19 cellular contexts compared by ENCODE assay signal in genomic region chr9:84990416-84990815, GRCh38.
DNase-seq lines count a peak whose midpoint lies in the region; ATAC-seq and TF ChIP-seq lines count a peak whose summit lies in the region.
"Had no signal": no experiment of that assay in that cellular context is flagged by ENCODE, and none has a peak within 500 bp of the region (broad histone marks: within the 10 kb centered on the region; RNA-seq: fewer than 3 reads in every experiment).

No MANE protein-coding gene starts in this region.

- intact Hi-C loops in mammary epithelial cell (cut with micrococcal nuclease), result loop anchor here (2.0 kb wide), 1 partner anchor 20 kb away; no protein-coding TSS in a partner anchor

- no peaks in the 10 kb centered on the region for H3K4me1 ChIP-seq in GM23338 (ENCODE audit: insufficient read depth)
- H3K4me1 ChIP-seq in mammary epithelial cell (ENCODE audit: insufficient read depth, low read length), result peaks cover 27% of the 10 kb centered on the region
- H3K4me1 ChIP-seq: esophagus muscularis mucosa had no signal

- dilution Hi-C loops in mammary epithelial cell (cut with HindIII; ENCODE audit: low sequenced_read_pairs), result no loop called here

- no peaks in the 10 kb centered on the region for H3K9me2 ChIP-seq in GM23338 (ENCODE audit: insufficient read depth)

- H3K36me3 Mint-ChIP-seq in GM23338 (ENCODE audit: low read depth), result no peaks in the 10 kb centered on the region
- no peaks in the 10 kb centered on the region for H3K36me3 Mint-ChIP-seq in activated T-cell treated with anti-CD3 and anti-CD28 coated beads, Interleukin-2, amount 50 U/mL, for 72 hours (ENCODE audit: insufficient read depth in 2 of 2)
- H3K36me3 Mint-ChIP-seq: activated naive CD8-positive, alpha-beta T cell; naive thymus-derived CD4-positive, alpha-beta T cell had no signal

- 2% methylated on average over 6 of the region's 6 CpGs for WGBS in mammary epithelial cell (ENCODE audit: low coverage, missing lambda C conversion rate)

- no peak overlapping the region for H3K27ac ChIP-seq in GM23338 (ENCODE audit: low read depth)
- peak overlapping the region; percentile 90 for H3K27ac ChIP-seq in mammary epithelial cell (ENCODE audit: insufficient read depth, low read depth, low read length)
- H3K27ac ChIP-seq: esophagus muscularis mucosa had no signal

- H3K4me1 Mint-ChIP-seq in GM23338, result no peaks in the 10 kb centered on the region
- H3K4me1 Mint-ChIP-seq in activated T-cell treated with anti-CD3 and anti-CD28 coated beads, Interleukin-2, amount 50 U/mL, for 72 hours (ENCODE audit: low read depth), result no peaks in the 10 kb centered on the region
- H3K4me1 Mint-ChIP-seq: naive thymus-derived CD4-positive, alpha-beta T cell had no signal

- no peak for ATAC-seq in GM23338
- no peak for ATAC-seq in activated T-cell treated with anti-CD3 and anti-CD28 coated beads, Interleukin-2, amount 50 U/mL, for 72 hours (replicated peaks in 1 of 2)
- ATAC-seq: naive thymus-derived CD4-positive, alpha-beta T cell had no signal

- H2AFZ ChIP-seq in GM23338, result 0 out of 2 replicates have a peak overlapping the region, but pooled peaks have one; percentile 38
- H2AFZ ChIP-seq in mammary epithelial cell (ENCODE audit: low read depth, low read length), result peak overlapping the region; percentile 62

- H3K9me3 Mint-ChIP-seq in GM23338, result no peaks in the 10 kb centered on the region
- no peaks in the 10 kb centered on the region for H3K9me3 Mint-ChIP-seq in activated T-cell treated with anti-CD3 and anti-CD28 coated beads, Interleukin-2, amount 50 U/mL, for 72 hours

- no peaks in the 10 kb centered on the region for H3F3A ChIP-seq in GM23338 (replicated peaks; ENCODE audit: low read depth)

- no peaks in the 10 kb centered on the region for H3K9me3 ChIP-seq in mammary epithelial cell (replicated peaks; ENCODE audit: insufficient read depth, low read length)
- H3K9me3 ChIP-seq: esophagus muscularis mucosa had no signal

- peak overlapping the region; percentile 63 for H3K9ac ChIP-seq in mammary epithelial cell (ENCODE audit: insufficient read depth, low read length)

- no peaks in the 10 kb centered on the region for H3K79me2 ChIP-seq in GM23338 (replicated peaks; ENCODE audit: insufficient read depth)
- no peaks in the 10 kb centered on the region for H3K79me2 ChIP-seq in mammary epithelial cell (ENCODE audit: insufficient read depth, low read length)

- DNase-seq in GM23338 (ENCODE audit: low spot score), result no peak
- DNase-seq in mammary epithelial cell, result peak; percentile 98
- DNase-seq in hippocampal formation (lab: John Stamatoyannopoulos, UW), result peak; percentile 30 to 89
- DNase-seq in pons (ENCODE audit: low spot score), result peak; percentile 82
- DNase-seq in AG20443 (ENCODE audit: low spot score), result no peak
- DNase-seq in OCI-M1 (lab: John Stamatoyannopoulos, UW), result no peak
- DNase-seq in activated T-cell treated with anti-CD3 and anti-CD28 coated beads, Interleukin-2, amount 50 U/mL, for 72 hours, result no peak
- no peak for DNase-seq in COLO668 (lab: John Stamatoyannopoulos, UW; ENCODE audit: unreplicated experiment)
- DNase-seq: activated CD4-positive, alpha-beta T cell treated with anti-CD3 and anti-CD28 coated beads for 4 hours; EL; naive thymus-derived CD4-positive, alpha-beta T cell; NCI-H1436 treated with DMSO at 0.1 percent for 48 hours; NCI-H446; SHP77 treated with DMSO at 0.1 percent for 48 hours; stimulated activated CD4-positive, alpha-beta T cell treated with anti-CD3 and anti-CD28 coated beads, Interleukin-4, amount 100 ng/mL, for 1 hour; stimulated activated CD8-positive, alpha-beta memory T cell treated with anti-CD3 and anti-CD28 coated beads, Interleukin-4, amount 100 ng/mL, for 48 hours; trophoblast cell had no signal

- BruUV-seq in mammary epithelial cell (replicated peaks; lab: Mats Ljungman, UMichigan), result no TSS peak

- no peaks in the 10 kb centered on the region for H4K20me1 ChIP-seq in GM23338 (replicated peaks; ENCODE audit: insufficient read depth)
- no peaks in the 10 kb centered on the region for H4K20me1 ChIP-seq in mammary epithelial cell (ENCODE audit: insufficient read depth, low read length)

- no peak overlapping the region for H3K4me2 ChIP-seq in GM23338
- H3K4me2 ChIP-seq in mammary epithelial cell (ENCODE audit: insufficient read depth, low read depth, low read length), result peak overlapping the region; percentile 57

- in situ Hi-C loops in mammary epithelial cell (cut with MboI; ENCODE audit: low sequenced_read_pairs in 2 of 2), result no loop called here

- H3K27me3 ChIP-seq in GM23338 (ENCODE audit: insufficient read depth) (no peaks in the 10 kb centered on the region), mammary epithelial cell (ENCODE audit: insufficient read depth, low read length) (no peaks in the 10 kb centered on the region)

- CTCF ChIA-PET in mammary epithelial cell (lab: Charles Lee; ENCODE audit: low non-redundant PET), result no interaction called here

- no peaks in the 10 kb centered on the region for H3K36me3 ChIP-seq in GM23338 (ENCODE audit: insufficient read depth)
- no peaks in the 10 kb centered on the region for H3K36me3 ChIP-seq in mammary epithelial cell (ENCODE audit: insufficient read depth, low read length)
- H3K36me3 ChIP-seq: esophagus muscularis mucosa had no signal

- no peak overlapping the region for H3K4me3 Mint-ChIP-seq in GM23338
- H3K4me3 Mint-ChIP-seq in activated T-cell treated with anti-CD3 and anti-CD28 coated beads, Interleukin-2, amount 50 U/mL, for 72 hours, result no peak overlapping the region
- H3K4me3 Mint-ChIP-seq: activated naive CD8-positive, alpha-beta T cell; naive thymus-derived CD4-positive, alpha-beta T cell had no signal

- TF ChIP-seq CTCF in GM23338 (conservative IDR thresholded peaks at IDR 0.05; ENCODE audit: low read depth in 2 of 2) (no peak), mammary epithelial cell (conservative IDR thresholded peaks at IDR 0.05 in 1 of 2, IDR thresholded peaks at IDR 0.05 in 1 of 2; ENCODE audit: extremely low read depth in 1 of 2, insufficient read depth in 1 of 2, low read depth in 1 of 2, low read length in 2 of 2) (no peak)

- H3K4me3 ChIP-seq in GM23338 (no peak overlapping the region), mammary epithelial cell (replicated peaks in 1 of 3; ENCODE audit: insufficient read depth in 1 of 3, low read depth in 2 of 3, low read length in 3 of 3) (no peak overlapping the region)
- H3K4me3 ChIP-seq: esophagus muscularis mucosa had no signal

- H3K27me3 Mint-ChIP-seq in GM23338 (ENCODE audit: insufficient read depth, low read depth, poor library complexity), result peaks cover 2% of the 10 kb centered on the region
- H3K27me3 Mint-ChIP-seq in activated T-cell treated with anti-CD3 and anti-CD28 coated beads, Interleukin-2, amount 50 U/mL, for 72 hours (ENCODE audit: low read depth), result peaks cover 3% of the 10 kb centered on the region

- H3K27ac Mint-ChIP-seq in GM23338, result no peak overlapping the region
- no peak overlapping the region for H3K27ac Mint-ChIP-seq in activated T-cell treated with anti-CD3 and anti-CD28 coated beads, Interleukin-2, amount 50 U/mL, for 72 hours
- H3K27ac Mint-ChIP-seq: activated naive CD8-positive, alpha-beta T cell; naive thymus-derived CD4-positive, alpha-beta T cell had no signal

TF ChIP-seq in GM23338, 12 proteins besides CTCF, POLR2A, EP300 and RAD21 (continues in another document):
- no peak for TF ChIP-seq JUNB (IDR thresholded peaks at IDR 0.05; ENCODE audit: unreplicated experiment)
- TF ChIP-seq EZH2 (IDR thresholded peaks at IDR 0.05; ENCODE audit: low read depth, unreplicated experiment), result no peak
- no peak for TF ChIP-seq CREB1 (CRISPR knock-in tag; IDR thresholded peaks at IDR 0.05; ENCODE audit: low read depth)
- no peak for TF ChIP-seq REST (IDR thresholded peaks at IDR 0.05; ENCODE audit: unreplicated experiment)
- TF ChIP-seq NANOG (IDR thresholded peaks at IDR 0.05; ENCODE audit: borderline replicate concordance), result no peak
- no peak for TF ChIP-seq POLR2AphosphoS5 (IDR thresholded peaks at IDR 0.05; ENCODE audit: low read depth)

Comparison
In these comparisons a context has a peak if more than half of its experiments do, and no peak if none do; other contexts are left out.
1. DNase-seq: peak in mammary epithelial cell (single experiment), hippocampal formation (2 of 2) and pons (single experiment); none in GM23338 (single experiment), AG20443 (single experiment), OCI-M1 (single experiment), activated T-cell treated with anti-CD3 and anti-CD28 coated beads, Interleukin-2, amount 50 U/mL, for 72 hours (0 of 2) and COLO668 (single experiment).